Comparison of ENCODE assay signal across 1 cellular context in genomic region chr3:74592359-74592758, GRCh38.
TF ChIP-seq lines count a peak whose summit lies in the region.

No MANE protein-coding gene starts in this region.

TF ChIP-seq in HepG2, 621 proteins besides CTCF, POLR2A, EP300 and RAD21 (continued from another document):
- TF ChIP-seq, protein P1, sequence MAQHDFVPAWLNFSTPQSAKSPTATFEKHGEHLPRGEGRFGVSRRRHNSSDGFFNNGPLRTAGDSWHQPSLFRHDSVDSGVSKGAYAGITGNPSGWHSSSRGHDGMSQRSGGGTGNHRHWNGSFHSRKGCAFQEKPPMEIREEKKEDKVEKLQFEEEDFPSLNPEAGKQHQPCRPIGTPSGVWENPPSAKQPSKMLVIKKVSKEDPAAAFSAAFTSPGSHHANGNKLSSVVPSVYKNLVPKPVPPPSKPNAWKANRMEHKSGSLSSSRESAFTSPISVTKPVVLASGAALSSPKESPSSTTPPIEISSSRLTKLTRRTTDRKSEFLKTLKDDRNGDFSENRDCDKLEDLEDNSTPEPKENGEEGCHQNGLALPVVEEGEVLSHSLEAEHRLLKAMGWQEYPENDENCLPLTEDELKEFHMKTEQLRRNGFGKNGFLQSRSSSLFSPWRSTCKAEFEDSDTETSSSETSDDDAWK (CRISPR knock-in tag; IDR thresholded peaks at IDR 0.05): no peak
- TF ChIP-seq, protein P2, sequence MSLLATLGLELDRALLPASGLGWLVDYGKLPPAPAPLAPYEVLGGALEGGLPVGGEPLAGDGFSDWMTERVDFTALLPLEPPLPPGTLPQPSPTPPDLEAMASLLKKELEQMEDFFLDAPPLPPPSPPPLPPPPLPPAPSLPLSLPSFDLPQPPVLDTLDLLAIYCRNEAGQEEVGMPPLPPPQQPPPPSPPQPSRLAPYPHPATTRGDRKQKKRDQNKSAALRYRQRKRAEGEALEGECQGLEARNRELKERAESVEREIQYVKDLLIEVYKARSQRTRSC (CRISPR knock-in tag; IDR thresholded peaks at IDR 0.05; ENCODE audit: low read depth): no peak
- TF ChIP-seq NFE2L2 (IDR thresholded peaks at IDR 0.05; ENCODE audit: low read length): peak; percentile 55
- TF ChIP-seq ZNF501 (CRISPR knock-in tag; IDR thresholded peaks at IDR 0.05): no peak
- TF ChIP-seq MAFK (conservative IDR thresholded peaks at IDR 0.05 in 1 of 2, IDR thresholded peaks at IDR 0.05 in 1 of 2; ENCODE audit: low read length in 2 of 2): 0 out of 4 replicates have a peak, but pooled peaks of 1 of the 2 experiments have one; percentile 5
- TF ChIP-seq GTF2F1 (IDR thresholded peaks at IDR 0.05; ENCODE audit: low read length): no peak
TF ChIP-seq in HepG2: peak in this region for 2.
